In the genomic region with DNA sequence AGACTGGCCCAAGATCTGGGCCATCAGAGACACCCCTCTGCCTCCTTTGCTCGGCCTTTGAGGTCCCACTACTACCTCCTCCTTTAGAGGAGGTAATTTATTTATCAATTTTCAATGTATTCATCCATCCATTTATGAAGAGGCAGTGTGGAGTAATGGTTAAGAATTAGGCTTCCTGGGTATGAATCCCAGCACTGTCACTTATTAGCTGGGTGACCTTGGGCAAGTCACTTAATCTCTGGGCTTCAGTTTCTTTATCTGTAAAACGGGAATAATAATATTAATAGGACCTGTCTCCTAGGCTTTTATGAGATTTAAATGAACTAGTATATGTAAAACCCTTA, we compare ENCODE assay signal across 28 cellular contexts. TPM values are rescaled to one million over a fixed set of nuclear protein-coding genes. Genes with fewer than 3 reads are reported as not detected.
"Had no signal": no experiment of that assay in that cellular context is flagged by ENCODE, and none has a peak within 500 bp of the region (broad histone marks: within the 10 kb centered on the region; RNA-seq: fewer than 3 reads in every experiment).

No MANE protein-coding gene starts in this region.

- H3K27ac Mint-ChIP-seq: activated B cell treated with CpG ODN at 0.5 μM for 24 hours; activated CD4-positive, alpha-beta T cell treated with anti-CD3 and anti-CD28 coated beads for 36 hours; activated naive CD8-positive, alpha-beta T cell treated with anti-CD3 and anti-CD28 coated beads for 36 hours; endodermal cell; nephron; stimulated activated effector memory CD8-positive, alpha-beta T cell treated with anti-CD3 and anti-CD28 coated beads, Interleukin-12 subunit alpha, Interleukin-12 subunit beta, amount 100 ng/mL, for 72 hours; T-helper 1 cell treated with Interleukin-12 subunit alpha and Interleukin-12 subunit beta and Interleukin-4 antibody, amounts not matched to agents 30 μg/mL and 1 μg/mL, for 36 hours had no signal

- H3K9me3 Mint-ChIP-seq: activated B cell treated with CpG ODN at 0.5 μM for 24 hours; activated naive CD8-positive, alpha-beta T cell treated with anti-CD3 and anti-CD28 coated beads for 36 hours; endodermal cell; nephron; stimulated activated effector memory CD8-positive, alpha-beta T cell treated with anti-CD3 and anti-CD28 coated beads, Interleukin-12 subunit alpha, Interleukin-12 subunit beta, amount 100 ng/mL, for 72 hours; stimulated activated naive CD8-positive, alpha-beta T cell treated with anti-CD3 and anti-CD28 coated beads, Interleukin-15, amount 100 ng/mL, for 72 hours; T-helper 1 cell treated with Interleukin-12 subunit alpha and Interleukin-12 subunit beta and Interleukin-4 antibody, amounts not matched to agents 30 μg/mL and 1 μg/mL, for 36 hours had no signal

- H3K27me3 Mint-ChIP-seq: activated B cell treated with CpG ODN at 0.5 μM for 24 hours; activated CD4-positive, alpha-beta T cell treated with anti-CD3 and anti-CD28 coated beads for 36 hours; activated naive CD8-positive, alpha-beta T cell treated with anti-CD3 and anti-CD28 coated beads for 36 hours; stimulated activated naive CD8-positive, alpha-beta T cell treated with anti-CD3 and anti-CD28 coated beads, Interleukin-15, amount 100 ng/mL, for 72 hours had no signal

- H3K27me3 ChIP-seq: breast epithelium, colonic mucosa, dorsolateral prefrontal cortex, esophagus squamous epithelium, gastrocnemius medialis, suprapubic skin, tibial nerve had no signal

- H3K4me3 ChIP-seq: breast epithelium, colonic mucosa, dorsolateral prefrontal cortex, esophagus squamous epithelium, gastrocnemius medialis, suprapubic skin, tibial nerve had no signal

- H3K36me3 ChIP-seq: breast epithelium, colonic mucosa, esophagus squamous epithelium, gastrocnemius medialis, suprapubic skin, tibial nerve had no signal

- H3K4me3 Mint-ChIP-seq: activated B cell treated with CpG ODN at 0.5 μM for 24 hours; activated CD4-positive, alpha-beta T cell treated with anti-CD3 and anti-CD28 coated beads for 36 hours; activated naive CD8-positive, alpha-beta T cell treated with anti-CD3 and anti-CD28 coated beads for 36 hours; endodermal cell; nephron; stimulated activated effector memory CD8-positive, alpha-beta T cell treated with anti-CD3 and anti-CD28 coated beads, Interleukin-12 subunit alpha, Interleukin-12 subunit beta, amount 100 ng/mL, for 72 hours; stimulated activated naive CD8-positive, alpha-beta T cell treated with anti-CD3 and anti-CD28 coated beads, Interleukin-15, amount 100 ng/mL, for 72 hours; T-helper 1 cell treated with Interleukin-12 subunit alpha and Interleukin-12 subunit beta and Interleukin-4 antibody, amounts not matched to agents 30 μg/mL and 1 μg/mL, for 36 hours had no signal

- DNase-seq: activated B cell treated with CpG ODN at 0.5 μM for 24 hours; activated CD4-positive, alpha-beta T cell treated with anti-CD3 and anti-CD28 coated beads for 36 hours; activated CD4-positive, alpha-beta T cell treated with anti-CD3 and anti-CD28 coated beads, Interleukin-2, amount 50 U/mL, for 4 hours; activated naive CD4-positive, alpha-beta T cell treated with Interleukin-2 at 50 U/mL for 16 hours; activated naive CD8-positive, alpha-beta T cell treated with anti-CD3 and anti-CD28 coated beads for 36 hours; activated T-cell treated with anti-CD3 and anti-CD28 coated beads, Interleukin-2, amount 50 U/mL, for 48 hours; colonic mucosa; dorsolateral prefrontal cortex; endodermal cell; esophagus squamous epithelium; gastrocnemius medialis; head of caudate nucleus; mammary epithelial cell; midbrain; stimulated activated CD4-positive, alpha-beta T cell treated with anti-CD3 and anti-CD28 coated beads, Interleukin-2, amount 100 ng/mL, for 24 hours; stimulated activated naive CD8-positive, alpha-beta T cell treated with anti-CD3 and anti-CD28 coated beads, Interleukin-15, amount 100 ng/mL, for 72 hours had no signal

- H3K36me3 Mint-ChIP-seq: activated naive CD8-positive, alpha-beta T cell treated with anti-CD3 and anti-CD28 coated beads for 36 hours; stimulated activated effector memory CD8-positive, alpha-beta T cell treated with anti-CD3 and anti-CD28 coated beads, Interleukin-12 subunit alpha, Interleukin-12 subunit beta, amount 100 ng/mL, for 72 hours had no signal

- H3K4me1 Mint-ChIP-seq: activated B cell treated with CpG ODN at 0.5 μM for 24 hours; activated CD4-positive, alpha-beta T cell treated with anti-CD3 and anti-CD28 coated beads for 36 hours; activated naive CD8-positive, alpha-beta T cell treated with anti-CD3 and anti-CD28 coated beads for 36 hours; stimulated activated effector memory CD8-positive, alpha-beta T cell treated with anti-CD3 and anti-CD28 coated beads, Interleukin-12 subunit alpha, Interleukin-12 subunit beta, amount 100 ng/mL, for 72 hours; stimulated activated naive CD8-positive, alpha-beta T cell treated with anti-CD3 and anti-CD28 coated beads, Interleukin-15, amount 100 ng/mL, for 72 hours had no signal

- H3K4me1 ChIP-seq: breast epithelium, esophagus squamous epithelium, suprapubic skin, tibial nerve had no signal

- FAIRE-seq: astrocyte, keratinocyte, urothelium cell line had no signal

- ATAC-seq: activated CD4-positive, alpha-beta T cell treated with anti-CD3 and anti-CD28 coated beads for 36 hours; gastrocnemius medialis; left lobe of liver; stimulated activated effector memory CD8-positive, alpha-beta T cell treated with anti-CD3 and anti-CD28 coated beads, Interleukin-12 subunit alpha, Interleukin-12 subunit beta, amount 100 ng/mL, for 72 hours; stimulated activated naive CD8-positive, alpha-beta T cell treated with anti-CD3 and anti-CD28 coated beads, Interleukin-15, amount 100 ng/mL, for 72 hours had no signal

- H3K9me3 ChIP-seq: breast epithelium, colonic mucosa, esophagus squamous epithelium, gastrocnemius medialis, suprapubic skin, tibial nerve had no signal

- H3K27ac ChIP-seq: breast epithelium, colonic mucosa, dorsolateral prefrontal cortex, esophagus squamous epithelium, suprapubic skin, tibial nerve had no signal

RNA-seq across cellular contexts. Expression of a gene that starts 1.7 kb away (rescaled TPM):
- total RNA-seq: activated B cell treated with CpG ODN at 0.5 μM for 24 hours; activated CD4-positive, alpha-beta T cell treated with anti-CD3 and anti-CD28 coated beads for 36 hours; activated naive CD8-positive, alpha-beta T cell treated with anti-CD3 and anti-CD28 coated beads for 36 hours; astrocyte; breast epithelium; endodermal cell; esophagus squamous epithelium; mammary epithelial cell; myocyte; renal cortical epithelial cell; suprapubic skin; tibial nerve had no signal
- polyA plus RNA-seq: keratinocyte, mammary epithelial cell had no signal

RNA-seq across cellular contexts. Expression of a gene that starts 48.1 kb away (rescaled TPM):
- total RNA-seq: myocyte, tibial nerve had no signal
